Comparison of ENCODE assay signal across 18 cellular contexts in genomic region chr18:3857544-3857943, GRCh38.
DNase-seq lines count a peak whose midpoint lies in the region; ATAC-seq and TF ChIP-seq lines count a peak whose summit lies in the region.
"Had no signal": no experiment of that assay in that cellular context is flagged by ENCODE, and none has a peak within 500 bp of the region (broad histone marks: within the 10 kb centered on the region; RNA-seq: fewer than 3 reads in every experiment).

No MANE protein-coding gene starts in this region.

- H3K36me3 Mint-ChIP-seq in natural killer cell treated with Interleukin-12 subunit alpha and Interleukin-12 subunit beta and Interleukin-15 and Interleukin-18, amount 100 ng/mL, for 72 hours: no peaks in the 10 kb centered on the region
- H3K36me3 Mint-ChIP-seq: activated naive CD8-positive, alpha-beta T cell treated with anti-CD3 and anti-CD28 coated beads for 36 hours had no signal

- no peak overlapping the region for H3K27ac Mint-ChIP-seq in natural killer cell treated with Interleukin-12 subunit alpha and Interleukin-12 subunit beta and Interleukin-15 and Interleukin-18, amount 100 ng/mL, for 72 hours
- H3K27ac Mint-ChIP-seq: activated naive CD8-positive, alpha-beta T cell treated with anti-CD3 and anti-CD28 coated beads for 36 hours had no signal

- TF ChIP-seq CTCF in AG10803 (conservative IDR thresholded peaks at IDR 0.05; ENCODE audit: low read length) (no peak), epithelial cell of proximal tubule (conservative IDR thresholded peaks at IDR 0.05; ENCODE audit: low read depth, low read length) (no peak), omental fat pad (IDR thresholded peaks at IDR 0.05) (no peak)

- DNase-seq in AG10803 (ENCODE audit: low read depth) (peak; percentile 20), HT1080 (ENCODE audit: low read depth) (peak; percentile 65), epithelial cell of proximal tubule (ENCODE audit: low read depth) (no peak), omental fat pad (ENCODE audit: low spot score) (no peak), T-helper 9 cell (no peak)
- no peak for DNase-seq in natural killer cell treated with Interleukin-12 subunit alpha and Interleukin-12 subunit beta and Interleukin-15 and Interleukin-18, amount 100 ng/mL, for 72 hours (ENCODE audit: low spot score)
- DNase-seq: activated naive CD8-positive, alpha-beta T cell treated with anti-CD3 and anti-CD28 coated beads for 36 hours; DMS79 treated with DMSO at 0.1 percent for 48 hours; left ventricle myocardium inferior; MM.1S; NCI-H146; NCI-H774; substantia nigra had no signal

- H3K4me1 Mint-ChIP-seq in natural killer cell treated with Interleukin-12 subunit alpha and Interleukin-12 subunit beta and Interleukin-15 and Interleukin-18, amount 100 ng/mL, for 72 hours (ENCODE audit: low read depth in 2 of 2): no peaks in the 10 kb centered on the region
- H3K4me1 Mint-ChIP-seq: activated naive CD8-positive, alpha-beta T cell treated with anti-CD3 and anti-CD28 coated beads for 36 hours had no signal

- H3K4me3 Mint-ChIP-seq in natural killer cell treated with Interleukin-12 subunit alpha and Interleukin-12 subunit beta and Interleukin-15 and Interleukin-18, amount 100 ng/mL, for 72 hours: no peak overlapping the region
- H3K4me3 Mint-ChIP-seq: activated naive CD8-positive, alpha-beta T cell treated with anti-CD3 and anti-CD28 coated beads for 36 hours had no signal

- H3K9me3 Mint-ChIP-seq in natural killer cell treated with Interleukin-12 subunit alpha and Interleukin-12 subunit beta and Interleukin-15 and Interleukin-18, amount 100 ng/mL, for 72 hours: no peaks in the 10 kb centered on the region
- H3K9me3 Mint-ChIP-seq: activated naive CD8-positive, alpha-beta T cell treated with anti-CD3 and anti-CD28 coated beads for 36 hours had no signal

- no peak overlapping the region for H3K4me3 ChIP-seq in AG10803 (ENCODE audit: low read length)
- peak overlapping the region; percentile 28 for H3K4me3 ChIP-seq in epithelial cell of proximal tubule (ENCODE audit: low read depth, low read length)
- H3K4me3 ChIP-seq: left ventricle myocardium inferior, SK-N-MC had no signal

- peaks cover 6 to 21% of the 10 kb centered on the region in 2 donors for H3K27me3 Mint-ChIP-seq in natural killer cell treated with Interleukin-12 subunit alpha and Interleukin-12 subunit beta and Interleukin-15 and Interleukin-18, amount 100 ng/mL, for 72 hours
- H3K27me3 Mint-ChIP-seq: activated naive CD8-positive, alpha-beta T cell treated with anti-CD3 and anti-CD28 coated beads for 36 hours had no signal

- ATAC-seq in omental fat pad (ENCODE audit: low FRiP score) (peak; percentile 98), GM18868 (IDR thresholded peaks at IDR 0.05; ENCODE audit: unreplicated experiment) (no peak), HG03342 (IDR thresholded peaks at IDR 0.05; ENCODE audit: unreplicated experiment) (no peak)
- no peak for ATAC-seq in natural killer cell treated with Interleukin-12 subunit alpha and Interleukin-12 subunit beta and Interleukin-15 and Interleukin-18, amount 100 ng/mL, for 72 hours
- ATAC-seq: activated CD4-positive, CD25-positive, alpha-beta regulatory T cell treated with anti-CD3 and anti-CD28 coated beads, Interleukin-2, amount 50 U/mL, for 24 hours; HepG2 had no signal

Comparison
In these comparisons a context has a peak if more than half of its experiments do, and no peak if none do; other contexts are left out.
1. DNase-seq: peak in AG10803 (single experiment) and HT1080 (single experiment); none in epithelial cell of proximal tubule (single experiment), omental fat pad (single experiment), natural killer cell treated with Interleukin-12 subunit alpha and Interleukin-12 subunit beta and Interleukin-15 and Interleukin-18, amount 100 ng/mL, for 72 hours (single experiment) and T-helper 9 cell (single experiment).